8 cellular contexts compared by ENCODE assay signal in genomic region chr2:101766871-101767739, GRCh38.
DNase-seq lines count a peak whose midpoint lies in the region; ATAC-seq lines count a peak whose summit lies in the region.
"Had no signal": no experiment of that assay in that cellular context is flagged by ENCODE, and none has a peak within 500 bp of the region (broad histone marks: within the 10 kb centered on the region; RNA-seq: fewer than 3 reads in every experiment).

No MANE protein-coding gene starts in this region.

- H3K36me3 Mint-ChIP-seq in stimulated activated naive B cell treated with anti-CD40 and anti-IgM and Interleukin-4, amounts not matched to agents 10 μg/mL and 1 μg/mL and 100 μg/mL, for 72 hours, result peaks cover 2 to 9% of the 10 kb centered on the region in 2 donors

- DNase-seq in HCEC 1CT (peak; percentile 87), T1000 (lab: John Stamatoyannopoulos, UW) (peak; percentile 37), hepatic stellate cell (ENCODE audit: low spot score) (peak; percentile 63), iPS-NIHi7 (ENCODE audit: extremely low spot score) (no peak)
- DNase-seq in stimulated activated naive B cell treated with anti-CD40 and anti-IgM and Interleukin-4, amounts not matched to agents 10 μg/mL and 1 μg/mL and 100 μg/mL, for 72 hours, result no peak

- ATAC-seq in stimulated activated naive B cell treated with anti-CD40 and anti-IgM and Interleukin-4, amounts not matched to agents 10 μg/mL and 1 μg/mL and 100 μg/mL, for 72 hours (replicated peaks), result no peak
- no peak for ATAC-seq in HG03460 (IDR thresholded peaks at IDR 0.05; ENCODE audit: unreplicated experiment)
- no peak for ATAC-seq in GM21737 (IDR thresholded peaks at IDR 0.05; ENCODE audit: unreplicated experiment)
- ATAC-seq: K562 had no signal

- H3K9me3 Mint-ChIP-seq in stimulated activated naive B cell treated with anti-CD40 and anti-IgM and Interleukin-4, amounts not matched to agents 10 μg/mL and 1 μg/mL and 100 μg/mL, for 72 hours, result no peaks in the 10 kb centered on the region

- H3K4me1 Mint-ChIP-seq in stimulated activated naive B cell treated with anti-CD40 and anti-IgM and Interleukin-4, amounts not matched to agents 10 μg/mL and 1 μg/mL and 100 μg/mL, for 72 hours, result peaks cover 60 to 90% of the 10 kb centered on the region in 2 donors

- H3K27me3 Mint-ChIP-seq in stimulated activated naive B cell treated with anti-CD40 and anti-IgM and Interleukin-4, amounts not matched to agents 10 μg/mL and 1 μg/mL and 100 μg/mL, for 72 hours, result no peaks in the 10 kb centered on the region

- peak overlapping the region; percentile 31 for H3K27ac Mint-ChIP-seq in stimulated activated naive B cell treated with anti-CD40 and anti-IgM and Interleukin-4, amounts not matched to agents 10 μg/mL and 1 μg/mL and 100 μg/mL, for 72 hours

- H3K4me3 Mint-ChIP-seq in stimulated activated naive B cell treated with anti-CD40 and anti-IgM and Interleukin-4, amounts not matched to agents 10 μg/mL and 1 μg/mL and 100 μg/mL, for 72 hours, result no peak overlapping the region

Comparison
In these comparisons a context has a peak if more than half of its experiments do, and no peak if none do; other contexts are left out.
1. DNase-seq: peak in HCEC 1CT (single experiment), T1000 (single experiment) and hepatic stellate cell (single experiment); none in stimulated activated naive B cell treated with anti-CD40 and anti-IgM and Interleukin-4, amounts not matched to agents 10 μg/mL and 1 μg/mL and 100 μg/mL, for 72 hours (single experiment) and iPS-NIHi7 (single experiment).